In genomic region chr1:95625224-95625623, GRCh38 we compare ENCODE assay signal across 30 cellular contexts.
"Had no signal": no experiment of that assay in that cellular context is flagged by ENCODE, and none has a peak within 500 bp of the region (broad histone marks: within the 10 kb centered on the region; RNA-seq: fewer than 3 reads in every experiment).

No MANE protein-coding gene starts in this region.

- H3K4me3 ChIP-seq: adrenal gland, body of pancreas, breast epithelium, Peyer's patch, SJSA1 had no signal

- ATAC-seq: activated CD4-positive, alpha-beta T cell treated with anti-CD3 and anti-CD28 coated beads for 36 hours; activated CD4-positive, CD25-positive, alpha-beta regulatory T cell treated with anti-CD3 and anti-CD28 coated beads, Interleukin-2, amount 50 U/mL, for 24 hours; activated CD8-positive, alpha-beta T cell treated with anti-CD3 and anti-CD28 coated beads, Interleukin-2, amount 10 ng/mL, durations not matched to agents 7 days and 5 days; body of pancreas; PC-3; WTC11 had no signal

- H3K36me3 ChIP-seq: adrenal gland, breast epithelium, Peyer's patch, SJSA1 had no signal

- DNase-seq: activated CD4-positive, alpha-beta T cell treated with anti-CD3 and anti-CD28 coated beads for 36 hours; activated CD4-positive, alpha-beta T cell treated with anti-CD3 and anti-CD28 coated beads, Interleukin-2, amount 10 ng/mL, durations not matched to agents 7 days and 5 days; activated CD4-positive, alpha-beta T cell treated with anti-CD3 and anti-CD28 coated beads, Interleukin-2, amount 50 U/mL, for 48 hours; activated CD8-positive, alpha-beta T cell treated with anti-CD3 and anti-CD28 coated beads, Interleukin-2, amount 10 ng/mL, durations not matched to agents 7 days and 5 days; activated gamma-delta T cell; activated naive CD4-positive, alpha-beta T cell treated with Interleukin-2 at 50 U/mL for 16 hours; activated naive CD8-positive, alpha-beta T cell treated with anti-CD3 and anti-CD28 coated beads, Interleukin-2, amount 10 ng/mL, durations not matched to agents 7 days and 5 days; activated T-cell treated with anti-CD3 and anti-CD28 coated beads, Interleukin-2, amount 50 U/mL, for 24 hours; adrenal gland; body of pancreas; Karpas-422; NCI-H1105; NCI-H1417 treated with DMSO at 0.1 percent for 48 hours; NCI-H187 treated with DMSO at 0.1 percent for 48 hours; NCI-H2081; NCI-H2171 treated with DMSO at 0.1 percent for 48 hours; NCI-H2227 treated with DMSO at 0.1 percent for 48 hours; NCI-H446 treated with DMSO at 0.1 percent for 48 hours; NCI-H524; NCI-H69; NK-92 treated with Interleukin-12 subunit alpha and Interleukin-12 subunit beta, amount 100 ng/mL, for 24 hours; PC-3; Peyer's patch; RPMI8226; SHP77 treated with DMSO at 0.1 percent for 48 hours; SK-N-SH had no signal

- H3K9ac ChIP-seq: SK-N-SH had no signal

- H3K4me1 ChIP-seq: adrenal gland, body of pancreas, breast epithelium, Peyer's patch had no signal

- H3K4me2 ChIP-seq: SK-N-SH had no signal

- H3K27ac ChIP-seq: adrenal gland, body of pancreas, breast epithelium, Peyer's patch, SJSA1 had no signal

- H3K9me2 ChIP-seq: SK-N-SH had no signal

- H3K9me3 ChIP-seq: adrenal gland, body of pancreas, breast epithelium, Peyer's patch, SJSA1, SK-N-SH had no signal

- H3K27me3 ChIP-seq: adrenal gland, body of pancreas, breast epithelium, Peyer's patch, SJSA1 had no signal
